ENCODE assay signal across 20 cellular contexts in the genomic region with DNA sequence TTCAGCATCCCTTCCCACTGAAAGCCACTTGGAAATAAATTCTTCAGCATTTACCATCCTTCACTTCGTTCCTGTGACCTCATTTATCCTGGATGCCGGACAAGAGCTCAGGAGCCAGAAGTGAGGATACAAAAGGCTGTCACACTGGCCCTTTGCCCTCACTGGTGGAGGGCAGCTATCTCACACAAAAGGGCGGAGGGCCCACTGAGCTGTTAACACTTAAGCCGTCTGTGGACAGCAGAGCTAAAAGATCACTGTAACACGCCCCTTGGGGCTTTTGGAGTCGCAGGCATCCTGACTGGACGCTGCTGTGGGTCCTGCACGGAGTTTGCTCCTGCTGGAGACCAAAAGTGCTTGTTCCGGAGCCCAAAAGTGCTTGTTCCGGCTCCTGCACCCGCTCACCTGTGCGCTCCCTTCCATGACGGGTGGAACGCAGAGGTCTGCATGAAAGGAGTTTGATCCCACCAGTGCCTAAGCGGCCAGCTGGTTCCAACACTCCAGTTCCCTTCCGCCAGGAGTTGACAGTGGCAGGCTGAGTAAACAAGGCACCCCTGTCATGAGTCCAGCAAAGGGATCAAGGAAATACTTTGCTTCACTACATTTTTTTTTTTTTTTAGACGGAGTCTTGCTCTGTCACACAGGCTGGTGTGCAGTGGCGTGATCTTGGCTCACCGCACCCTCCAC.
DNase-seq lines count a peak whose midpoint lies in the region; ATAC-seq, FAIRE-seq and TF ChIP-seq lines count a peak whose summit lies in the region.
"Had no signal": no experiment of that assay in that cellular context is flagged by ENCODE, and none has a peak within 500 bp of the region (broad histone marks: within the 10 kb centered on the region; RNA-seq: fewer than 3 reads in every experiment).

No MANE protein-coding gene starts in this region.

- ATAC-seq in PC-3: no peak
- no peak for ATAC-seq in HG02885 (IDR thresholded peaks at IDR 0.05; ENCODE audit: poor library complexity, unreplicated experiment)
- ATAC-seq: esophagus mucosa, psoas muscle had no signal

- BruUV-seq in PC-3 (replicated peaks; lab: Mats Ljungman, UMichigan): no TSS peak

- no peak for FAIRE-seq in small intestine (lab: Jason Lieb, UNC)
- FAIRE-seq: frontal cortex had no signal

- H3K27me3 ChIP-seq in PC-3 (ENCODE audit: low read length) (no peaks in the 10 kb centered on the region), small intestine (ENCODE audit: control insufficient read depth in 2 of 2, insufficient read depth in 2 of 2, low read length in 2 of 2) (no peaks in the 10 kb centered on the region)
- H3K27me3 ChIP-seq: MG63 had no signal

- POLR2A ChIA-PET in PC-3 (lab: Charles Lee; ENCODE audit: unreplicated experiment): no interaction called here

- H3K27ac ChIP-seq in PC-3 (ENCODE audit: low read length) (no peak overlapping the region), small intestine (ENCODE audit: low read depth in 1 of 2, low read length in 1 of 2) (no peak overlapping the region)
- H3K27ac ChIP-seq: HL-60, psoas muscle had no signal

- CTCF ChIA-PET in PC-3 (lab: Charles Lee): no interaction called here

- intact Hi-C loops in PC-3 (cut with micrococcal nuclease): no loop called here

- H3K4me2 ChIP-seq in PC-3 (ENCODE audit: low read length): no peak overlapping the region

- no peaks in the 10 kb centered on the region for H3F3A ChIP-seq in PC-3 (ENCODE audit: low read length, unreplicated experiment)

- 15 to 69% (median 58%) methylated on average over 19 of the region's 19 CpGs for WGBS in small intestine, 3 donors

- no peak for TF ChIP-seq CTCF in PC-3 (conservative IDR thresholded peaks at IDR 0.05; ENCODE audit: low read depth, low read length)

- no peaks in the 10 kb centered on the region for H3K79me2 ChIP-seq in PC-3 (ENCODE audit: low read length)

- H3K36me3 ChIP-seq in PC-3 (ENCODE audit: low read depth, low read length) (no peaks in the 10 kb centered on the region), small intestine (ENCODE audit: control insufficient read depth in 2 of 2, insufficient read depth in 2 of 2, low read length in 2 of 2) (no peaks in the 10 kb centered on the region)
- H3K36me3 ChIP-seq: MG63 had no signal

- no peaks in the 10 kb centered on the region for H4K20me1 ChIP-seq in PC-3 (ENCODE audit: low read length)

- H3K9ac ChIP-seq in PC-3 (ENCODE audit: low read length): no peak overlapping the region

- H3K9me2 ChIP-seq in PC-3 (replicated peaks; ENCODE audit: low read length): no peaks in the 10 kb centered on the region

- H3K4me1 ChIP-seq in PC-3 (ENCODE audit: insufficient read depth, low read length) (peaks cover 22% of the 10 kb centered on the region), small intestine (ENCODE audit: control insufficient read depth in 2 of 2, insufficient read depth in 1 of 2, low read depth in 1 of 2, low read length in 1 of 2) (no peaks in the 10 kb centered on the region)
- H3K4me1 ChIP-seq: psoas muscle had no signal

- DNase-seq in NCI-H82 (lab: John Stamatoyannopoulos, UW): peak; percentile 15
- DNase-seq in NCI-H82 treated with DMSO at 0.1 percent for 48 hours (lab: John Stamatoyannopoulos, UW; ENCODE audit: unreplicated experiment): no peak
- DNase-seq in PC-3: peak; percentile 15
- DNase-seq in islet precursor cell: peak; percentile 55
- DNase-seq in small intestine: peak; percentile 86
- DNase-seq in HK-2 (ENCODE audit: unreplicated experiment): no peak
- DNase-seq in OCI-M1 (lab: John Stamatoyannopoulos, UW): no peak
- DNase-seq: activated CD8-positive, alpha-beta memory T cell treated with anti-CD3 and anti-CD28 coated beads for 24 hours; activated naive CD4-positive, alpha-beta T cell treated with anti-CD3 and anti-CD28 coated beads, Interleukin-2, amount 10 ng/mL, durations not matched to agents 7 days and 5 days; activated T-cell treated with anti-CD3 and anti-CD28 coated beads, Interleukin-2, amount 50 U/mL, for 48 hours; effector CD4-positive, alpha-beta T cell; MG63; NCI-H1436 treated with DMSO at 0.1 percent for 48 hours; NK-92 treated with Interleukin-12 subunit alpha and Interleukin-12 subunit beta, amount 100 ng/mL, for 24 hours; psoas muscle; stimulated activated CD4-positive, alpha-beta T cell treated with anti-CD3 and anti-CD28 coated beads, Interleukin-4, amount 100 ng/mL, for 1 hour had no signal

- H3K9me3 ChIP-seq in PC-3 (ENCODE audit: low read length) (no peaks in the 10 kb centered on the region), small intestine (ENCODE audit: control insufficient read depth, low read depth) (no peaks in the 10 kb centered on the region)
- H3K9me3 ChIP-seq: MG63, psoas muscle had no signal

- 0 out of 2 replicates have a peak overlapping the region, but pooled peaks have one; percentile 22 for H2AFZ ChIP-seq in PC-3 (ENCODE audit: low read length)

- H3K4me3 ChIP-seq in PC-3 (ENCODE audit: low read length) (no peak overlapping the region), small intestine (ENCODE audit: low read depth in 1 of 2, low read length in 2 of 2) (no peak overlapping the region)
- H3K4me3 ChIP-seq: MG63, psoas muscle had no signal

Comparison
In these comparisons a context has a peak if more than half of its experiments do, and no peak if none do; other contexts are left out.
1. DNase-seq: peak in NCI-H82 (single experiment), PC-3 (single experiment), islet precursor cell (single experiment) and small intestine (single experiment); none in NCI-H82 treated with DMSO at 0.1 percent for 48 hours (single experiment), HK-2 (single experiment) and OCI-M1 (single experiment).